In the genomic region with DNA sequence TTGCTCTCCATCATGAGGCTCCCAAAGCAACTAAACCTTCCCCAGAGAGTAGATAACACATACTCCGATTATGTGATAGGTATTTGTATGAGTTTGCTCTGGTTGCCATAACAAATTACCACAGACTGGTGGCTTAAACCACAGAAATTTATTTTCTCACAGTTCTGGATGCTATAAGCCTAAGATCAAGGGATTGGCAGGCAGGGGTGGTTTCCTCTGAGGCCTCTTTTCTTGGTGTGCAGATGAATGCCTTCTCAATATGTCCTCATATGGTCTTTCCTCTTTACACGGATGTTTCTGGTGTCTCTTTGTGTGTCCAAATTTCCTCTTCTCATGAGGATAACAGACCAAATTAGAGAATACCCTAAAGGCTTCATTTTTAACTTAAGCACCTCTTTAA, we compare ENCODE assay signal across 12 cellular contexts.
DNase-seq lines count a peak whose midpoint lies in the region; ATAC-seq and TF ChIP-seq lines count a peak whose summit lies in the region.
"Had no signal": no experiment of that assay in that cellular context is flagged by ENCODE, and none has a peak within 500 bp of the region (broad histone marks: within the 10 kb centered on the region; RNA-seq: fewer than 3 reads in every experiment).

No MANE protein-coding gene starts in this region.

- no peak for TF ChIP-seq POLR2A in heart left ventricle (IDR thresholded peaks at IDR 0.05)

- H3K36me3 ChIP-seq in neuron (ENCODE audit: insufficient read depth, low read length) (no peaks in the 10 kb centered on the region), heart left ventricle (no peaks in the 10 kb centered on the region)

- no peak overlapping the region for H3K4me3 ChIP-seq in neuron (ENCODE audit: low read length)
- H3K4me3 ChIP-seq in heart left ventricle: no peak overlapping the region

- peak; percentile 82 to 98 for ATAC-seq in activated naive CD4-positive, alpha-beta T cell treated with anti-CD3 and anti-CD28 coated beads, Interleukin-2, amount 50 U/mL, for 72 hours
- no peak for ATAC-seq in heart left ventricle

- H3K9me3 ChIP-seq in neuron (ENCODE audit: low read length) (no peaks in the 10 kb centered on the region), heart left ventricle (no peaks in the 10 kb centered on the region)

- H3K4me1 ChIP-seq in neuron (ENCODE audit: insufficient read depth, low read length): peaks cover 30% of the 10 kb centered on the region
- H3K4me1 ChIP-seq in heart left ventricle: no peaks in the 10 kb centered on the region

- no peaks in the 10 kb centered on the region for H3K27me3 ChIP-seq in neuron (ENCODE audit: insufficient read depth, low read length)
- H3K27me3 ChIP-seq in heart left ventricle: no peaks in the 10 kb centered on the region

- no peak overlapping the region for H3K27ac ChIP-seq in heart left ventricle

- H3K36me3 Mint-ChIP-seq in activated naive CD4-positive, alpha-beta T cell treated with anti-CD3 and anti-CD28 coated beads, Interleukin-2, amount 50 U/mL, for 72 hours: peaks cover 0 to 12% of the 10 kb centered on the region in 2 donors
- H3K36me3 Mint-ChIP-seq: naive B cell had no signal

- TF ChIP-seq CTCF in heart left ventricle (IDR thresholded peaks at IDR 0.05): no peak

- WGBS in heart left ventricle, 4 donors: 61 to 70% (median 62%) methylated on average over 2 of the region's 2 CpGs

- intact Hi-C loops in heart left ventricle (cut with DNase I): no loop called here

- peak overlapping the region in 1 of 2 donors; percentile 50 for H3K27ac Mint-ChIP-seq in activated naive CD4-positive, alpha-beta T cell treated with anti-CD3 and anti-CD28 coated beads, Interleukin-2, amount 50 U/mL, for 72 hours

- DNase-seq in Daoy (ENCODE audit: low read depth) (peak; percentile 70), RPMI7951 (ENCODE audit: low read depth) (peak; percentile 1), heart left ventricle (no peak), DMS114 treated with DMSO at 0.1 percent for 48 hours (lab: John Stamatoyannopoulos, UW; ENCODE audit: unreplicated experiment) (no peak), nucleus accumbens (lab: John Stamatoyannopoulos, UW) (no peak), GM03348 (ENCODE audit: low spot score) (no peak)
- peak in 1 of 2 donors; percentile 48 for DNase-seq in activated naive CD4-positive, alpha-beta T cell treated with anti-CD3 and anti-CD28 coated beads, Interleukin-2, amount 50 U/mL, for 72 hours (ENCODE audit: low spot score in 2 of 2)
- DNase-seq: anterior cingulate cortex, DMS 273 treated with DMSO at 0.1 percent for 48 hours, naive B cell, NCI-H1694 treated with DMSO at 0.1 percent for 48 hours had no signal

- peaks cover 6 to 14% of the 10 kb centered on the region in 2 donors for H3K9me3 Mint-ChIP-seq in activated naive CD4-positive, alpha-beta T cell treated with anti-CD3 and anti-CD28 coated beads, Interleukin-2, amount 50 U/mL, for 72 hours

- H2AFZ ChIP-seq in neuron (ENCODE audit: low read depth, low read length): peak overlapping the region; percentile 26

Comparison
In these comparisons a context has a peak if more than half of its experiments do, and no peak if none do; other contexts are left out.
1. DNase-seq: peak in Daoy (single experiment) and RPMI7951 (single experiment); none in heart left ventricle (0 of 5), DMS114 treated with DMSO at 0.1 percent for 48 hours (single experiment), nucleus accumbens (0 of 56) and GM03348 (single experiment).
2. ATAC-seq: peak in activated naive CD4-positive, alpha-beta T cell treated with anti-CD3 and anti-CD28 coated beads, Interleukin-2, amount 50 U/mL, for 72 hours (2 of 2); none in heart left ventricle (0 of 4).